In genomic region chr4:57039345-57039744, GRCh38 we compare ENCODE assay signal across 1 cellular context.
TF ChIP-seq lines count a peak whose summit lies in the region.

No MANE protein-coding gene starts in this region.

TF ChIP-seq in A549, 52 proteins besides CTCF, POLR2A, EP300 and RAD21 (continued from another document):
- TF ChIP-seq, protein P1, sequence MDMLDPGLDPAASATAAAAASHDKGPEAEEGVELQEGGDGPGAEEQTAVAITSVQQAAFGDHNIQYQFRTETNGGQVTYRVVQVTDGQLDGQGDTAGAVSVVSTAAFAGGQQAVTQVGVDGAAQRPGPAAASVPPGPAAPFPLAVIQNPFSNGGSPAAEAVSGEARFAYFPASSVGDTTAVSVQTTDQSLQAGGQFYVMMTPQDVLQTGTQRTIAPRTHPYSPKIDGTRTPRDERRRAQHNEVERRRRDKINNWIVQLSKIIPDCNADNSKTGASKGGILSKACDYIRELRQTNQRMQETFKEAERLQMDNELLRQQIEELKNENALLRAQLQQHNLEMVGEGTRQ (IDR thresholded peaks at IDR 0.05) = no peak
- TF ChIP-seq CBX2 (IDR thresholded peaks at IDR 0.05; ENCODE audit: borderline replicate concordance, low read depth) (no peak), HDAC2 (IDR thresholded peaks at IDR 0.05) (no peak)
